In the genomic region with DNA sequence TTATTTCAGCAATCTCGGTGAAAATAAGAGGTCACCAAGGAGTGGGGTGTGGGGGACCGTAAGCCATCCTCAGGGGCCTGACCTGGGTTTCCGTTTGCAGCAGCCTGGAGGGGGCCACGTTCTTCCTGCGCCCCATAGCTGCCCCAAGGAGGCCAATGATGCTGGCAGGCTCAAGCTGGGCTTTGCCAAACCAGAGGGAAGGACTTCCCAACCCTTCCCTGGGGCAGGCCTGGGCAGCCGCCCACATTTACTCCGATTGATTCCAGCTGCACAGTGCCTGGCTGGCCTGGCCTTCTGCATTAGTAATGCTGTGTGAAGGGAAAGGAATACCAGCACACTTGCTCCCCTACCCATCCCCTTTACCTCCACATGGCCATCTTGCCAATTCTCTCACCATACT, we compare ENCODE assay signal across 13 cellular contexts.
DNase-seq lines count a peak whose midpoint lies in the region; ATAC-seq and TF ChIP-seq lines count a peak whose summit lies in the region.
"Had no signal": no experiment of that assay in that cellular context is flagged by ENCODE, and none has a peak within 500 bp of the region (broad histone marks: within the 10 kb centered on the region; RNA-seq: fewer than 3 reads in every experiment).

No MANE protein-coding gene starts in this region.

- no TSS peak for BruUV-seq in MCF 10A (replicated peaks; lab: Mats Ljungman, UMichigan)

- ATAC-seq in left ventricle myocardium superior, result peak; percentile 90
- ATAC-seq in natural killer cell treated with Interleukin-12 subunit alpha and Interleukin-12 subunit beta and Interleukin-15 and Interleukin-18, amount 100 ng/mL, for 72 hours, result no peak
- ATAC-seq in GM21737 (IDR thresholded peaks at IDR 0.05; ENCODE audit: unreplicated experiment), result no peak

- CTCF ChIA-PET in MCF 10A (lab: Yijun Ruan, JAX), result interaction anchor here (0.7 to 1.7 kb wide), 6 partner anchors 12 to 152 kb away, joined by 3 to 5 read pairs (median 3); no protein-coding TSS in a partner anchor

- POLR2A ChIA-PET in MCF 10A (lab: Yijun Ruan, JAX), result interaction anchor here (0.6 kb wide), 1 partner anchor 548 kb away, joined by 3 read pairs; no protein-coding TSS in a partner anchor

- no peaks in the 10 kb centered on the region for H3K27me3 Mint-ChIP-seq in MCF 10A (ENCODE audit: insufficient read depth, unreplicated experiment)
- peaks cover 10 to 16% of the 10 kb centered on the region in 2 donors for H3K27me3 Mint-ChIP-seq in natural killer cell treated with Interleukin-12 subunit alpha and Interleukin-12 subunit beta and Interleukin-15 and Interleukin-18, amount 100 ng/mL, for 72 hours
- peaks cover 6% of the 10 kb centered on the region for H3K27me3 Mint-ChIP-seq in activated T-cell treated with anti-CD3 and anti-CD28 coated beads, Interleukin-2, amount 50 U/mL, for 24 hours

- H3K9me3 Mint-ChIP-seq in MCF 10A (ENCODE audit: unreplicated experiment), result no peaks in the 10 kb centered on the region
- no peaks in the 10 kb centered on the region for H3K9me3 Mint-ChIP-seq in natural killer cell treated with Interleukin-12 subunit alpha and Interleukin-12 subunit beta and Interleukin-15 and Interleukin-18, amount 100 ng/mL, for 72 hours
- H3K9me3 Mint-ChIP-seq in activated T-cell treated with anti-CD3 and anti-CD28 coated beads, Interleukin-2, amount 50 U/mL, for 24 hours, result no peaks in the 10 kb centered on the region
- H3K9me3 Mint-ChIP-seq: activated CD4-positive, alpha-beta T cell treated with anti-CD3 and anti-CD28 coated beads, Interleukin-2, amount 10 ng/mL, durations not matched to agents 7 days and 5 days; activated T-helper 2 cell treated with anti-CD3 and anti-CD28 coated beads, Interferon-gamma antibody, Interleukin-2, Interleukin-4, amounts not matched to agents 10 μg/mL and 5 μg/mL and 100 μg/mL, durations not matched to agents 14 hours and 24 hours and 36 hours; T-helper 2 cell treated with Interferon-gamma antibody and Interleukin-4, amounts not matched to agents 5 μg/mL and 100 μg/mL, for 36 hours had no signal

- TF ChIP-seq CTCF in AG10803 (conservative IDR thresholded peaks at IDR 0.05; ENCODE audit: low read length), result no peak
- no peak for TF ChIP-seq CTCF in MCF 10A (IDR thresholded peaks at IDR 0.05; ENCODE audit: unreplicated experiment)

- no peak overlapping the region for H3K4me3 Mint-ChIP-seq in MCF 10A (ENCODE audit: unreplicated experiment)
- H3K4me3 Mint-ChIP-seq in natural killer cell treated with Interleukin-12 subunit alpha and Interleukin-12 subunit beta and Interleukin-15 and Interleukin-18, amount 100 ng/mL, for 72 hours, result no peak overlapping the region
- no peak overlapping the region for H3K4me3 Mint-ChIP-seq in activated T-cell treated with anti-CD3 and anti-CD28 coated beads, Interleukin-2, amount 50 U/mL, for 24 hours
- H3K4me3 Mint-ChIP-seq: activated CD4-positive, alpha-beta T cell treated with anti-CD3 and anti-CD28 coated beads, Interleukin-2, amount 10 ng/mL, durations not matched to agents 7 days and 5 days; naive B cell; T-helper 2 cell treated with Interferon-gamma antibody and Interleukin-4, amounts not matched to agents 5 μg/mL and 100 μg/mL, for 36 hours had no signal

- intact Hi-C loops in MCF 10A (cut with micrococcal nuclease), result no loop called here
- intact Hi-C loops in left ventricle myocardium superior (cut with micrococcal nuclease), result no loop called here
- intact Hi-C loops in posterior vena cava (cut with DNase I), result loop anchor here in 1 of 2 donors (10.0 kb wide), 1 partner anchor 260 kb away; no protein-coding TSS in a partner anchor

- peak overlapping the region; percentile 10 for H3K27ac Mint-ChIP-seq in MCF 10A (ENCODE audit: low read depth, unreplicated experiment)
- no peak overlapping the region for H3K27ac Mint-ChIP-seq in natural killer cell treated with Interleukin-12 subunit alpha and Interleukin-12 subunit beta and Interleukin-15 and Interleukin-18, amount 100 ng/mL, for 72 hours
- H3K27ac Mint-ChIP-seq in activated T-cell treated with anti-CD3 and anti-CD28 coated beads, Interleukin-2, amount 50 U/mL, for 24 hours, result no peak overlapping the region
- H3K27ac Mint-ChIP-seq: activated CD4-positive, alpha-beta T cell treated with anti-CD3 and anti-CD28 coated beads, Interleukin-2, amount 10 ng/mL, durations not matched to agents 7 days and 5 days; activated T-helper 2 cell treated with anti-CD3 and anti-CD28 coated beads, Interferon-gamma antibody, Interleukin-2, Interleukin-4, amounts not matched to agents 10 μg/mL and 5 μg/mL and 100 μg/mL, durations not matched to agents 14 hours and 24 hours and 36 hours; T-helper 2 cell treated with Interferon-gamma antibody and Interleukin-4, amounts not matched to agents 5 μg/mL and 100 μg/mL, for 36 hours had no signal

- H3K4me1 Mint-ChIP-seq in MCF 10A (ENCODE audit: insufficient read depth, unreplicated experiment), result peaks cover 9% of the 10 kb centered on the region
- no peaks in the 10 kb centered on the region for H3K4me1 Mint-ChIP-seq in natural killer cell treated with Interleukin-12 subunit alpha and Interleukin-12 subunit beta and Interleukin-15 and Interleukin-18, amount 100 ng/mL, for 72 hours (ENCODE audit: low read depth in 2 of 2)
- H3K4me1 Mint-ChIP-seq in activated T-cell treated with anti-CD3 and anti-CD28 coated beads, Interleukin-2, amount 50 U/mL, for 24 hours (ENCODE audit: low read depth), result no peaks in the 10 kb centered on the region
- H3K4me1 Mint-ChIP-seq: activated CD4-positive, alpha-beta T cell treated with anti-CD3 and anti-CD28 coated beads, Interleukin-2, amount 10 ng/mL, durations not matched to agents 7 days and 5 days had no signal

- H3K36me3 Mint-ChIP-seq in MCF 10A (ENCODE audit: insufficient read depth, unreplicated experiment), result no peaks in the 10 kb centered on the region
- H3K36me3 Mint-ChIP-seq in natural killer cell treated with Interleukin-12 subunit alpha and Interleukin-12 subunit beta and Interleukin-15 and Interleukin-18, amount 100 ng/mL, for 72 hours, result no peaks in the 10 kb centered on the region
- no peaks in the 10 kb centered on the region for H3K36me3 Mint-ChIP-seq in activated T-cell treated with anti-CD3 and anti-CD28 coated beads, Interleukin-2, amount 50 U/mL, for 24 hours (ENCODE audit: low read depth)
- H3K36me3 Mint-ChIP-seq: naive B cell had no signal

- DNase-seq in AG10803 (ENCODE audit: low read depth) (peak; percentile 87), MCF 10A (ENCODE audit: unreplicated experiment) (no peak), left ventricle myocardium superior (peak; percentile 85), posterior vena cava (ENCODE audit: low spot score) (peak; percentile 89), iPS-NIHi7 (ENCODE audit: extremely low spot score) (no peak)
- no peak for DNase-seq in natural killer cell treated with Interleukin-12 subunit alpha and Interleukin-12 subunit beta and Interleukin-15 and Interleukin-18, amount 100 ng/mL, for 72 hours (ENCODE audit: low spot score)
- DNase-seq in activated T-cell treated with anti-CD3 and anti-CD28 coated beads, Interleukin-2, amount 50 U/mL, for 24 hours, result no peak
- DNase-seq: activated CD4-positive, alpha-beta T cell treated with anti-CD3 and anti-CD28 coated beads, Interleukin-2, amount 10 ng/mL, durations not matched to agents 7 days and 5 days; naive B cell; spleen had no signal

- no peak overlapping the region for H3K4me3 ChIP-seq in AG10803 (ENCODE audit: low read length)
- H3K4me3 ChIP-seq: spleen had no signal

Comparison
In these comparisons a context has a peak if more than half of its experiments do, and no peak if none do; other contexts are left out.
1. DNase-seq: peak in AG10803 (single experiment), left ventricle myocardium superior (single experiment) and posterior vena cava (single experiment); none in MCF 10A (single experiment), iPS-NIHi7 (single experiment), natural killer cell treated with Interleukin-12 subunit alpha and Interleukin-12 subunit beta and Interleukin-15 and Interleukin-18, amount 100 ng/mL, for 72 hours (single experiment) and activated T-cell treated with anti-CD3 and anti-CD28 coated beads, Interleukin-2, amount 50 U/mL, for 24 hours (single experiment).